ENCODE assay signal across 1 cellular context in the genomic region with DNA sequence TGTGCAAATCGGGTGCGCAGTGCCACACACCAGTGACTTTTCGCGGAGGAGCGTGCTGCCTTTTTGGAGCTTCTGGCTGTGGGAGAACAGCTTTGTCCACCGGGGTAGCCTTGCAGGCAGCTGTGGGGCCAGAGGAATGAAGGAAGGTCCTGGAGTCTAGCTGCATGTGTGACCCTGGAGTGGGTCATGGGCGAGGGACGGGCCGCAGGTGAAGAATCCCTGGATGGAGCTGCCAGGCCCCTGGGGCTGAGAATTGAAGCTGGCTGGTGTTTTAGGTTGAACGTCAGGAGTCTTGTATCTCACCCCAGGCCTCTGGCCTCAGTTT.
TF ChIP-seq lines count a peak whose summit lies in the region.

No MANE protein-coding gene starts in this region.

TF ChIP-seq in WTC11, 78 proteins besides CTCF, POLR2A, EP300 and RAD21 (continued from another document):
- TF ChIP-seq, protein P1, sequence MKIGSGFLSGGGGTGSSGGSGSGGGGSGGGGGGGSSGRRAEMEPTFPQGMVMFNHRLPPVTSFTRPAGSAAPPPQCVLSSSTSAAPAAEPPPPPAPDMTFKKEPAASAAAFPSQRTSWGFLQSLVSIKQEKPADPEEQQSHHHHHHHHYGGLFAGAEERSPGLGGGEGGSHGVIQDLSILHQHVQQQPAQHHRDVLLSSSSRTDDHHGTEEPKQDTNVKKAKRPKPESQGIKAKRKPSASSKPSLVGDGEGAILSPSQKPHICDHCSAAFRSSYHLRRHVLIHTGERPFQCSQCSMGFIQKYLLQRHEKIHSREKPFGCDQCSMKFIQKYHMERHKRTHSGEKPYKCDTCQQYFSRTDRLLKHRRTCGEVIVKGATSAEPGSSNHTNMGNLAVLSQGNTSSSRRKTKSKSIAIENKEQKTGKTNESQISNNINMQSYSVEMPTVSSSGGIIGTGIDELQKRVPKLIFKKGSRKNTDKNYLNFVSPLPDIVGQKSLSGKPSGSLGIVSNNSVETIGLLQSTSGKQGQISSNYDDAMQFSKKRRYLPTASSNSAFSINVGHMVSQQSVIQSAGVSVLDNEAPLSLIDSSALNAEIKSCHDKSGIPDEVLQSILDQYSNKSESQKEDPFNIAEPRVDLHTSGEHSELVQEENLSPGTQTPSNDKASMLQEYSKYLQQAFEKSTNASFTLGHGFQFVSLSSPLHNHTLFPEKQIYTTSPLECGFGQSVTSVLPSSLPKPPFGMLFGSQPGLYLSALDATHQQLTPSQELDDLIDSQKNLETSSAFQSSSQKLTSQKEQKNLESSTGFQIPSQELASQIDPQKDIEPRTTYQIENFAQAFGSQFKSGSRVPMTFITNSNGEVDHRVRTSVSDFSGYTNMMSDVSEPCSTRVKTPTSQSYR (CRISPR knock-in tag; IDR thresholded peaks at IDR 0.05) = no peak
- TF ChIP-seq ELF4 (CRISPR knock-in tag; IDR thresholded peaks at IDR 0.05; ENCODE audit: low read depth) (no peak), E2F4 (CRISPR knock-in tag; IDR thresholded peaks at IDR 0.05; ENCODE audit: borderline replicate concordance, low read depth) (no peak), ETV6 (CRISPR knock-in tag; IDR thresholded peaks at IDR 0.05) (no peak)
